9 cellular contexts compared by ENCODE assay signal in genomic region chr17:76716834-76717205, GRCh38. TPM values are rescaled to one million over a fixed set of nuclear protein-coding genes. Genes with fewer than 3 reads are reported as not detected.
DNase-seq lines count a peak whose midpoint lies in the region; ATAC-seq and TF ChIP-seq lines count a peak whose summit lies in the region.
"Had no signal": no experiment of that assay in that cellular context is flagged by ENCODE, and none has a peak within 500 bp of the region (broad histone marks: within the 10 kb centered on the region; RNA-seq: fewer than 3 reads in every experiment).

No MANE protein-coding gene starts in this region.

- ATAC-seq in natural killer cell treated with Interleukin-12 subunit alpha and Interleukin-12 subunit beta and Interleukin-15 and Interleukin-18, amount 100 ng/mL, for 72 hours: no peak
- ATAC-seq in GM19467 (IDR thresholded peaks at IDR 0.05; ENCODE audit: unreplicated experiment): no peak
- no peak for ATAC-seq in GM23338
- no peak for ATAC-seq in mucosa of descending colon

- H3K9me2 ChIP-seq in GM23338 (ENCODE audit: insufficient read depth): no peaks in the 10 kb centered on the region

- H3K36me3 ChIP-seq in BLaER1 (peaks cover 85% of the 10 kb centered on the region), GM23338 (ENCODE audit: insufficient read depth) (peaks cover 29% of the 10 kb centered on the region), mucosa of descending colon (ENCODE audit: low read depth) (peaks cover 33% of the 10 kb centered on the region)

- DNase-seq in M059J (ENCODE audit: low read depth) (peak; percentile 82), coronary artery (ENCODE audit: low spot score) (no peak), GM23338 (ENCODE audit: low spot score) (no peak), cortex of kidney (lab: John Stamatoyannopoulos, UW) (no peak), mucosa of descending colon (no peak)
- no peak for DNase-seq in natural killer cell treated with Interleukin-12 subunit alpha and Interleukin-12 subunit beta and Interleukin-15 and Interleukin-18, amount 100 ng/mL, for 72 hours (ENCODE audit: low spot score)
- DNase-seq: naive B cell had no signal

- H3K4me2 ChIP-seq in BLaER1 (peak overlapping the region; percentile 74), GM23338 (no peak overlapping the region)

- peaks cover 42% of the 10 kb centered on the region for H3K36me3 Mint-ChIP-seq in natural killer cell treated with Interleukin-12 subunit alpha and Interleukin-12 subunit beta and Interleukin-15 and Interleukin-18, amount 100 ng/mL, for 72 hours
- peaks cover 53% of the 10 kb centered on the region for H3K36me3 Mint-ChIP-seq in GM23338 (ENCODE audit: low read depth)

- peaks cover 1% of the 10 kb centered on the region; the same call in 1 of the 2 replicates for H3F3A ChIP-seq in GM23338 (replicated peaks; ENCODE audit: low read depth)

- H3K27ac ChIP-seq in BLaER1 (peak overlapping the region; percentile 63), coronary artery (peak overlapping the region; percentile 47 to 82), GM23338 (ENCODE audit: low read depth) (no peak overlapping the region)

- H3K9me3 ChIP-seq in BLaER1 (no peaks in the 10 kb centered on the region), mucosa of descending colon (no peaks in the 10 kb centered on the region)

- H3K4me1 ChIP-seq in BLaER1 (peaks cover 66% of the 10 kb centered on the region), GM23338 (ENCODE audit: insufficient read depth) (peaks cover 1% of the 10 kb centered on the region; the same call in 1 of the 2 replicates), mucosa of descending colon (ENCODE audit: low read depth) (peaks cover 2% of the 10 kb centered on the region)

- no peaks in the 10 kb centered on the region for H3K9me3 Mint-ChIP-seq in natural killer cell treated with Interleukin-12 subunit alpha and Interleukin-12 subunit beta and Interleukin-15 and Interleukin-18, amount 100 ng/mL, for 72 hours
- no peaks in the 10 kb centered on the region for H3K9me3 Mint-ChIP-seq in GM23338
- H3K9me3 Mint-ChIP-seq: naive B cell had no signal

- H3K9ac ChIP-seq in BLaER1: peak overlapping the region; percentile 36

- H4K20me1 ChIP-seq in BLaER1 (peaks cover 39% of the 10 kb centered on the region), GM23338 (replicated peaks; ENCODE audit: insufficient read depth) (peaks cover 4% of the 10 kb centered on the region; the same call in 1 of the 2 replicates)

- H2AFZ ChIP-seq in GM23338: no peak overlapping the region

- H3K4me3 Mint-ChIP-seq in natural killer cell treated with Interleukin-12 subunit alpha and Interleukin-12 subunit beta and Interleukin-15 and Interleukin-18, amount 100 ng/mL, for 72 hours: peak overlapping the region; percentile 73
- H3K4me3 Mint-ChIP-seq in GM23338: no peak overlapping the region

- intact Hi-C loops in mucosa of descending colon (cut with DNase I, micrococcal nuclease): no loop called here

- TF ChIP-seq CTCF in coronary artery (IDR thresholded peaks at IDR 0.05) (no peak), GM23338 (conservative IDR thresholded peaks at IDR 0.05; ENCODE audit: low read depth in 2 of 2) (no peak), mucosa of descending colon (IDR thresholded peaks at IDR 0.05) (no peak)

- peaks cover 47 to 56% of the 10 kb centered on the region in 2 donors for H3K4me1 Mint-ChIP-seq in natural killer cell treated with Interleukin-12 subunit alpha and Interleukin-12 subunit beta and Interleukin-15 and Interleukin-18, amount 100 ng/mL, for 72 hours (ENCODE audit: low read depth in 2 of 2)
- peaks cover 3% of the 10 kb centered on the region; the same call in 2 of the 3 replicates for H3K4me1 Mint-ChIP-seq in GM23338

- H3K79me2 ChIP-seq in GM23338 (replicated peaks; ENCODE audit: insufficient read depth): no peaks in the 10 kb centered on the region

- H3K27me3 ChIP-seq in BLaER1: no peaks in the 10 kb centered on the region
- no peaks in the 10 kb centered on the region for H3K27me3 ChIP-seq in GM23338 (ENCODE audit: insufficient read depth)

- H3K27me3 Mint-ChIP-seq in natural killer cell treated with Interleukin-12 subunit alpha and Interleukin-12 subunit beta and Interleukin-15 and Interleukin-18, amount 100 ng/mL, for 72 hours: no peaks in the 10 kb centered on the region
- H3K27me3 Mint-ChIP-seq in GM23338 (ENCODE audit: insufficient read depth, low read depth, poor library complexity): peaks cover 5% of the 10 kb centered on the region
- H3K27me3 Mint-ChIP-seq: naive B cell had no signal

- H3K4me3 ChIP-seq in BLaER1 (no peak overlapping the region), coronary artery (peak overlapping the region; percentile 39), GM23338 (no peak overlapping the region), mucosa of descending colon (no peak overlapping the region)

- peak overlapping the region; percentile 79 to 88 for H3K27ac Mint-ChIP-seq in natural killer cell treated with Interleukin-12 subunit alpha and Interleukin-12 subunit beta and Interleukin-15 and Interleukin-18, amount 100 ng/mL, for 72 hours
- H3K27ac Mint-ChIP-seq in GM23338: no peak overlapping the region

TF ChIP-seq in GM23338, 12 proteins besides CTCF, POLR2A, EP300 and RAD21 (continues in another document):
- no peak for TF ChIP-seq ETS1 (IDR thresholded peaks at IDR 0.05)
- no peak for TF ChIP-seq EZH2 (IDR thresholded peaks at IDR 0.05; ENCODE audit: low read depth, unreplicated experiment)
- TF ChIP-seq STAT1 (IDR thresholded peaks at IDR 0.05; ENCODE audit: unreplicated experiment): no peak

RNA-seq across cellular contexts. Expression of gene MXRA7, which starts 6.1 kb away (rescaled TPM):
- 125 and 142 TPM in 2 replicates for total RNA-seq in M059J (2014; rRNA removed; shearing (Covaris generic))
- total RNA-seq in natural killer cell treated with Interleukin-12 subunit alpha and Interleukin-12 subunit beta and Interleukin-15 and Interleukin-18, amount 100 ng/mL, for 72 hours: 10 to 100 TPM; 18.1 to 19.4 TPM
- total RNA-seq in GM23338 (2014; rRNA removed; shearing (Covaris generic)): 29.2 and 46.6 TPM in 2 replicates
- 11.4 and 12.1 TPM in 2 replicates for polyA plus RNA-seq in GM23338 (2016; fragmentation: Nextera tagmentation; extraction: Ambion mirVana)
- total RNA-seq in mucosa of descending colon: 100 to 1,000 TPM in 1 of 3 donors, 10 to 100 TPM in 2; 11.4 to 214 (median 24.5) TPM

RNA-seq across cellular contexts. Expression of gene JMJD6, which starts 9.6 kb away (rescaled TPM):
- total RNA-seq in M059J (2014; rRNA removed; shearing (Covaris generic)): 28.6 and 40.5 TPM in 2 replicates
- total RNA-seq in natural killer cell treated with Interleukin-12 subunit alpha and Interleukin-12 subunit beta and Interleukin-15 and Interleukin-18, amount 100 ng/mL, for 72 hours: 10 to 100 TPM; 74.3 to 97.1 TPM
- 11.3 and 12.8 TPM in 2 replicates for total RNA-seq in GM23338 (2014; rRNA removed; shearing (Covaris generic))
- 11.4 and 12.7 TPM in 2 replicates for polyA plus RNA-seq in GM23338 (2016; fragmentation: Nextera tagmentation; extraction: Ambion mirVana)
- 10 to 100 TPM; 27.0 to 56.3 (median 30.3) TPM for total RNA-seq in mucosa of descending colon

RNA-seq across cellular contexts. Expression of gene METTL23, which starts 9.8 kb away (rescaled TPM):
- 41.0 and 60.8 TPM in 2 replicates for total RNA-seq in M059J (2014; rRNA removed; shearing (Covaris generic))
- 10 to 100 TPM; 26.4 to 37.0 TPM for total RNA-seq in natural killer cell treated with Interleukin-12 subunit alpha and Interleukin-12 subunit beta and Interleukin-15 and Interleukin-18, amount 100 ng/mL, for 72 hours
- total RNA-seq in GM23338 (2014; rRNA removed; shearing (Covaris generic)): 41.6 and 43.2 TPM in 2 replicates
- polyA plus RNA-seq in GM23338 (2016; fragmentation: Nextera tagmentation; extraction: Ambion mirVana): 51.6 and 55.9 TPM in 2 replicates
- 10 to 100 TPM; 22.5 to 30.4 (median 28.7) TPM for total RNA-seq in mucosa of descending colon

RNA-seq across cellular contexts. Expression of gene SRSF2, which starts 20.3 kb away (rescaled TPM):
- 225 and 289 TPM in 2 replicates for total RNA-seq in M059J (2014; rRNA removed; shearing (Covaris generic))
- total RNA-seq in natural killer cell treated with Interleukin-12 subunit alpha and Interleukin-12 subunit beta and Interleukin-15 and Interleukin-18, amount 100 ng/mL, for 72 hours: 100 to 1,000 TPM; 373 to 571 TPM
- 524 and 547 TPM in 2 replicates for total RNA-seq in GM23338 (2014; rRNA removed; shearing (Covaris generic))
- polyA plus RNA-seq in GM23338 (2016; fragmentation: Nextera tagmentation; extraction: Ambion mirVana): 305 and 317 TPM in 2 replicates
- total RNA-seq in mucosa of descending colon: 100 to 1,000 TPM; 130 to 166 (median 134) TPM

RNA-seq across cellular contexts. Expression of gene MFSD11, which starts 21.1 kb away (rescaled TPM):
- 15.8 and 16.4 TPM in 2 replicates for total RNA-seq in M059J (2014; rRNA removed; shearing (Covaris generic))
- total RNA-seq in natural killer cell treated with Interleukin-12 subunit alpha and Interleukin-12 subunit beta and Interleukin-15 and Interleukin-18, amount 100 ng/mL, for 72 hours: 10 to 100 TPM; 18.1 to 25.5 TPM
- total RNA-seq in GM23338 (2014; rRNA removed; shearing (Covaris generic)): 25.5 and 35.3 TPM in 2 replicates
- polyA plus RNA-seq in GM23338 (2016; fragmentation: Nextera tagmentation; extraction: Ambion mirVana): 9.3 and 10.2 TPM in 2 replicates
- total RNA-seq in mucosa of descending colon: 10 to 100 TPM; 31.2 to 38.2 (median 33.2) TPM
